In the genomic region with DNA sequence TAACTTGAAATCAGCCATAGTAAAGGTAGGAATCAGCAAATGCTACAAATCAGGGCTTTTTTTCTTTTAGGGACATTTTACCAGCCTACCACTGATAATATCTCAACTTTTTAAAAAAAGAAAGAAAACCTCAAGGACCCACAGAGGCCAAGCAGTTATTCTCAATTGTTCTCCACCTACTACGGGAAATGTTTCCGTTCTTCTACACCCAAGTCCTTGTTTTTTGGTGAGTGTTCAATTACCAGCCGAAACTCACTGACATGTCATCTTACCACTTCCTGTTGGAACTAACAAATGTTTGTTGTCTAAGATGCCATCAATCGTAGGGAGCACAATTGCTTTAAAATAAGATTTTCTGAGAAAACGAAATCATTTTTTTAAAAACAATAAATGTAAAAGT, we compare ENCODE assay signal across 17 cellular contexts. TPM values are rescaled to one million over a fixed set of nuclear protein-coding genes. Genes with fewer than 3 reads are reported as not detected.
A peak's percentile ranks its signal among the peaks of the same experiment; 100 is the strongest.
DNase-seq lines count a peak whose midpoint lies in the region; ATAC-seq and TF ChIP-seq lines count a peak whose summit lies in the region.
"Had no signal": no experiment of that assay in that cellular context is flagged by ENCODE, and none has a peak within 500 bp of the region (broad histone marks: within the 10 kb centered on the region; RNA-seq: fewer than 3 reads in every experiment).

No MANE protein-coding gene starts in this region.

- no peak for TF ChIP-seq CTCF in mesothelial cell of epicardium (IDR thresholded peaks at IDR 0.05; ENCODE audit: unreplicated experiment)

- no peaks in the 10 kb centered on the region for H3K9me3 Mint-ChIP-seq in activated CD8-positive, alpha-beta memory T cell treated with anti-CD3 and anti-CD28 coated beads, Interleukin-2, amount 10 ng/mL, durations not matched to agents 7 days and 5 days (ENCODE audit: low read depth)
- H3K9me3 Mint-ChIP-seq in activated T-helper 17 cell treated with anti-CD3 and anti-CD28 coated beads, Interleukin-2, amount 50 U/mL, for 72 hours, result peaks cover 3% of the 10 kb centered on the region
- peaks cover 7% of the 10 kb centered on the region for H3K9me3 Mint-ChIP-seq in mesothelial cell of epicardium
- H3K9me3 Mint-ChIP-seq: stimulated activated naive CD8-positive, alpha-beta T cell treated with anti-CD3 and anti-CD28 coated beads, Interleukin-15, Interleukin-2, amounts not matched to agents 100 ng/mL and 50 ng/mL, for 24 hours had no signal

- peak; percentile 40 for ATAC-seq in activated CD8-positive, alpha-beta memory T cell treated with anti-CD3 and anti-CD28 coated beads, Interleukin-2, amount 10 ng/mL, durations not matched to agents 7 days and 5 days
- peak; percentile 74 for ATAC-seq in activated T-helper 17 cell treated with anti-CD3 and anti-CD28 coated beads, Interleukin-2, amount 50 U/mL, for 72 hours (replicated peaks)
- ATAC-seq in GM21717 (IDR thresholded peaks at IDR 0.05; ENCODE audit: unreplicated experiment) (no peak), GM21381 (IDR thresholded peaks at IDR 0.05; ENCODE audit: unreplicated experiment) (no peak)
- ATAC-seq: lower lobe of right lung had no signal

- no peak for DNase-seq in activated CD8-positive, alpha-beta memory T cell treated with anti-CD3 and anti-CD28 coated beads, Interleukin-2, amount 10 ng/mL, durations not matched to agents 7 days and 5 days
- no peak for DNase-seq in activated CD8-positive, alpha-beta memory T cell treated with anti-CD3 and anti-CD28 coated beads, Interleukin-2, amount 50 U/mL, for 4 hours
- DNase-seq in Jurkat, Clone E6-1 (ENCODE audit: low read depth, low spot score), result peak; percentile 54
- DNase-seq in mesothelial cell of epicardium (ENCODE audit: low spot score in 2 of 2, unreplicated experiment in 2 of 2), result no peak
- DNase-seq in NCI-H146 treated with DMSO at 0.1 percent for 48 hours (lab: John Stamatoyannopoulos, UW; ENCODE audit: unreplicated experiment), result no peak
- DNase-seq: activated CD8-positive, alpha-beta memory T cell treated with anti-CD3 and anti-CD28 coated beads for 24 hours; COR-L47; KG1; lower lobe of right lung; NCI-H2227 treated with DMSO at 0.1 percent for 48 hours; nephron progenitor cell; SHP77 treated with DMSO at 0.1 percent for 48 hours had no signal

- H3K36me3 Mint-ChIP-seq in activated CD8-positive, alpha-beta memory T cell treated with anti-CD3 and anti-CD28 coated beads, Interleukin-2, amount 10 ng/mL, durations not matched to agents 7 days and 5 days, result peaks cover 1% of the 10 kb centered on the region
- H3K36me3 Mint-ChIP-seq in activated T-helper 17 cell treated with anti-CD3 and anti-CD28 coated beads, Interleukin-2, amount 50 U/mL, for 72 hours (ENCODE audit: low read depth), result peaks cover 4% of the 10 kb centered on the region
- peaks cover 17% of the 10 kb centered on the region for H3K36me3 Mint-ChIP-seq in mesothelial cell of epicardium

- CTCF ChIA-PET in activated CD8-positive, alpha-beta memory T cell treated with anti-CD3 and anti-CD28 coated beads, Interleukin-2, amount 10 ng/mL, durations not matched to agents 7 days and 5 days (lab: Charles Lee), result no interaction called here

- peak overlapping the region; percentile 4 for H3K27ac Mint-ChIP-seq in activated CD8-positive, alpha-beta memory T cell treated with anti-CD3 and anti-CD28 coated beads, Interleukin-2, amount 10 ng/mL, durations not matched to agents 7 days and 5 days
- peak overlapping the region; percentile 97 for H3K27ac Mint-ChIP-seq in activated T-helper 17 cell treated with anti-CD3 and anti-CD28 coated beads, Interleukin-2, amount 50 U/mL, for 72 hours
- H3K27ac Mint-ChIP-seq in mesothelial cell of epicardium, result peak overlapping the region; percentile 7
- H3K27ac Mint-ChIP-seq: nephron progenitor cell had no signal

- no peak overlapping the region for H3K4me3 ChIP-seq in Jurkat, Clone E6-1 (ENCODE audit: low read length)
- H3K4me3 ChIP-seq: lower lobe of right lung, prostate gland had no signal

- H3K4me1 Mint-ChIP-seq in activated CD8-positive, alpha-beta memory T cell treated with anti-CD3 and anti-CD28 coated beads, Interleukin-2, amount 10 ng/mL, durations not matched to agents 7 days and 5 days, result peaks cover 29% of the 10 kb centered on the region
- H3K4me1 Mint-ChIP-seq in activated T-helper 17 cell treated with anti-CD3 and anti-CD28 coated beads, Interleukin-2, amount 50 U/mL, for 72 hours, result peaks cover 41% of the 10 kb centered on the region
- peaks cover 54% of the 10 kb centered on the region for H3K4me1 Mint-ChIP-seq in mesothelial cell of epicardium

- peaks cover 39% of the 10 kb centered on the region for H3K27me3 Mint-ChIP-seq in activated CD8-positive, alpha-beta memory T cell treated with anti-CD3 and anti-CD28 coated beads, Interleukin-2, amount 10 ng/mL, durations not matched to agents 7 days and 5 days
- no peaks in the 10 kb centered on the region for H3K27me3 Mint-ChIP-seq in activated T-helper 17 cell treated with anti-CD3 and anti-CD28 coated beads, Interleukin-2, amount 50 U/mL, for 72 hours
- peaks cover 1% of the 10 kb centered on the region for H3K27me3 Mint-ChIP-seq in mesothelial cell of epicardium (ENCODE audit: low read depth)

- no peak overlapping the region for H3K4me3 Mint-ChIP-seq in activated CD8-positive, alpha-beta memory T cell treated with anti-CD3 and anti-CD28 coated beads, Interleukin-2, amount 10 ng/mL, durations not matched to agents 7 days and 5 days
- peak overlapping the region; percentile 96 for H3K4me3 Mint-ChIP-seq in activated T-helper 17 cell treated with anti-CD3 and anti-CD28 coated beads, Interleukin-2, amount 50 U/mL, for 72 hours
- H3K4me3 Mint-ChIP-seq in mesothelial cell of epicardium, result no peak overlapping the region
- H3K4me3 Mint-ChIP-seq: nephron progenitor cell; stimulated activated naive CD8-positive, alpha-beta T cell treated with anti-CD3 and anti-CD28 coated beads, Interleukin-15, Interleukin-2, amounts not matched to agents 100 ng/mL and 50 ng/mL, for 24 hours had no signal

RNA-seq across cellular contexts. Expression of a gene that starts 50.2 kb away (rescaled TPM):
- 100 to 1,000 TPM; 111 to 123 TPM for total RNA-seq in activated CD8-positive, alpha-beta memory T cell treated with anti-CD3 and anti-CD28 coated beads, Interleukin-2, amount 10 ng/mL, durations not matched to agents 7 days and 5 days
- polyA plus RNA-seq in Jurkat, Clone E6-1 (2012; ENCODE audit: insufficient read depth, insufficient read length), result 227 TPM
- total RNA-seq in activated T-helper 17 cell treated with anti-CD3 and anti-CD28 coated beads, Interleukin-2, amount 50 U/mL, for 72 hours, result 100 to 1,000 TPM; 104 to 110 TPM
- total RNA-seq in mesothelial cell of epicardium, result 41.9 to 42.4 TPM (median 42.3 TPM) in 3 replicates

Comparison
In these comparisons a context has a peak if more than half of its experiments do, and no peak if none do; other contexts are left out.
1. ATAC-seq: peak in activated CD8-positive, alpha-beta memory T cell treated with anti-CD3 and anti-CD28 coated beads, Interleukin-2, amount 10 ng/mL, durations not matched to agents 7 days and 5 days (single experiment) and activated T-helper 17 cell treated with anti-CD3 and anti-CD28 coated beads, Interleukin-2, amount 50 U/mL, for 72 hours (single experiment); none in GM21717 (single experiment) and GM21381 (single experiment).
2. H3K27ac Mint-ChIP-seq: peak in every context shown above with its lines; median percentile 97 in activated T-helper 17 cell treated with anti-CD3 and anti-CD28 coated beads, Interleukin-2, amount 50 U/mL, for 72 hours; 7 in mesothelial cell of epicardium; 4 in activated CD8-positive, alpha-beta memory T cell treated with anti-CD3 and anti-CD28 coated beads, Interleukin-2, amount 10 ng/mL, durations not matched to agents 7 days and 5 days.